13 cellular contexts compared by ENCODE assay signal in genomic region chr2:65388051-65388531, GRCh38. TPM values are rescaled to one million over a fixed set of nuclear protein-coding genes. Genes with fewer than 3 reads are reported as not detected.
DNase-seq lines count a peak whose midpoint lies in the region; ATAC-seq and TF ChIP-seq lines count a peak whose summit lies in the region.
"Had no signal": no experiment of that assay in that cellular context is flagged by ENCODE, and none has a peak within 500 bp of the region (broad histone marks: within the 10 kb centered on the region; RNA-seq: fewer than 3 reads in every experiment).

No MANE protein-coding gene starts in this region.

- H3K79me2 ChIP-seq in neural progenitor cell (ENCODE audit: low read depth) = peaks cover 7% of the 10 kb centered on the region

- H3K9ac ChIP-seq in neural progenitor cell = no peak overlapping the region

- H3K4me3 Mint-ChIP-seq in neural progenitor cell = no peak overlapping the region

- peaks cover 3% of the 10 kb centered on the region for H3K27me3 Mint-ChIP-seq in neural progenitor cell (ENCODE audit: insufficient read depth, low read depth)

- ATAC-seq in GM19397 (IDR thresholded peaks at IDR 0.05; ENCODE audit: unreplicated experiment) (peak; percentile 66), HG02973 (IDR thresholded peaks at IDR 0.05; ENCODE audit: unreplicated experiment) (peak; percentile 49), RWPE2 (ENCODE audit: low read depth) (peak; percentile 51), right cardiac atrium (no peak)

- H4K20me1 ChIP-seq in neural progenitor cell (ENCODE audit: low read depth) = peaks cover 57% of the 10 kb centered on the region

- intact Hi-C loops in right cardiac atrium (cut with DNase I) = no loop called here

- H3K4me1 Mint-ChIP-seq in neural progenitor cell = peaks cover 58% of the 10 kb centered on the region

- H3K27ac Mint-ChIP-seq in neural progenitor cell = no peak overlapping the region

- H3K9me3 Mint-ChIP-seq in neural progenitor cell = no peaks in the 10 kb centered on the region

- DNase-seq in RWPE2 (ENCODE audit: low spot score) (no peak), NCI-H2171 treated with DMSO at 0.1 percent for 48 hours (lab: John Stamatoyannopoulos, UW) (no peak), neural progenitor cell (ENCODE audit: low spot score) (no peak), right cardiac atrium (no peak)
- DNase-seq in stimulated activated CD4-positive, alpha-beta T cell treated with anti-CD3 and anti-CD28 coated beads, Interleukin-2, amount 100 ng/mL, for 24 hours = no peak
- DNase-seq: activated T-cell treated with anti-CD3 and anti-CD28 coated beads, Interleukin-2, amount 50 U/mL, for 48 hours; effector CD8-positive, alpha-beta T cell; kidney had no signal

- no peak overlapping the region for H2AFZ ChIP-seq in neural progenitor cell (replicated peaks)

- WGBS in right cardiac atrium = 98% methylated on average over 16 of the region's 16 CpGs

- peaks cover 6% of the 10 kb centered on the region for H3K36me3 Mint-ChIP-seq in neural progenitor cell

- peaks cover 79% of the 10 kb centered on the region for H3K4me1 ChIP-seq in RWPE2 (ENCODE audit: insufficient read depth, poor library complexity, severe bottlenecking)
- peaks cover 14% of the 10 kb centered on the region for H3K4me1 ChIP-seq in neural progenitor cell
- H3K4me1 ChIP-seq in right cardiac atrium (ENCODE audit: control insufficient read depth, insufficient read depth, low read length) = peaks cover 13% of the 10 kb centered on the region

- no peaks in the 10 kb centered on the region for H3K27me3 ChIP-seq in RWPE2 (ENCODE audit: insufficient read depth, poor library complexity, severe bottlenecking)
- no peaks in the 10 kb centered on the region for H3K27me3 ChIP-seq in neural progenitor cell
- H3K27me3 ChIP-seq in right cardiac atrium (ENCODE audit: control insufficient read depth, insufficient read depth) = no peaks in the 10 kb centered on the region
- H3K27me3 ChIP-seq: SJCRH30 had no signal

- H3F3A ChIP-seq in neural progenitor cell (ENCODE audit: low read depth) = no peaks in the 10 kb centered on the region

- H3K36me3 ChIP-seq in RWPE2 (ENCODE audit: low read depth) (no peaks in the 10 kb centered on the region), neural progenitor cell (no peaks in the 10 kb centered on the region)
- H3K36me3 ChIP-seq: SJCRH30 had no signal

- peak overlapping the region; percentile 48 for H3K27ac ChIP-seq in 22Rv1
- H3K27ac ChIP-seq in RWPE2 (ENCODE audit: poor library complexity, severe bottlenecking) = peak overlapping the region; percentile 96
- no peak overlapping the region for H3K27ac ChIP-seq in neural progenitor cell
- no peak overlapping the region for H3K27ac ChIP-seq in right cardiac atrium (ENCODE audit: low read length)
- H3K27ac ChIP-seq: A549, SJCRH30 had no signal

- H3K4me2 ChIP-seq in neural progenitor cell = no peak overlapping the region
- H3K4me2 ChIP-seq: A549 had no signal

- H3K4me3 ChIP-seq in RWPE2 (ENCODE audit: severe bottlenecking) (no peak overlapping the region), neural progenitor cell (no peak overlapping the region), right cardiac atrium (ENCODE audit: low read length) (no peak overlapping the region)
- H3K4me3 ChIP-seq: A549, SJCRH30 had no signal

- TF ChIP-seq CTCF in 22Rv1 (IDR thresholded peaks at IDR 0.05) (no peak), RWPE2 (IDR thresholded peaks at IDR 0.05; ENCODE audit: poor library complexity, severe bottlenecking) (no peak), neural progenitor cell (IDR thresholded peaks at IDR 0.05) (no peak)

- H3K9me3 ChIP-seq in RWPE2 (ENCODE audit: severe bottlenecking) (no peaks in the 10 kb centered on the region), neural progenitor cell (ENCODE audit: low read depth) (no peaks in the 10 kb centered on the region), right cardiac atrium (ENCODE audit: control insufficient read depth, low read length) (no peaks in the 10 kb centered on the region)
- H3K9me3 ChIP-seq: A549, SJCRH30 had no signal

RNA-seq across cellular contexts. Expression of gene SPRED2, which starts 44.3 kb away (rescaled TPM):
- total RNA-seq in neural progenitor cell (ENCODE audit: low replicate concordance) (11.6 and 13.5 TPM in 2 replicates), right cardiac atrium (10 to 100 TPM; 14.3 to 17.9 (median 16.4) TPM)
- 9.2 TPM for polyA plus RNA-seq in right cardiac atrium

Comparison
In these comparisons a context has a peak if more than half of its experiments do, and no peak if none do; other contexts are left out.
1. H3K27ac ChIP-seq: peak in 22Rv1 (single experiment) and RWPE2 (single experiment); none in neural progenitor cell (single experiment) and right cardiac atrium (single experiment).
2. ATAC-seq: peak in GM19397 (single experiment), HG02973 (single experiment) and RWPE2 (single experiment); none in right cardiac atrium (0 of 2).